Comparison of ENCODE assay signal across 8 cellular contexts in the genomic region with DNA sequence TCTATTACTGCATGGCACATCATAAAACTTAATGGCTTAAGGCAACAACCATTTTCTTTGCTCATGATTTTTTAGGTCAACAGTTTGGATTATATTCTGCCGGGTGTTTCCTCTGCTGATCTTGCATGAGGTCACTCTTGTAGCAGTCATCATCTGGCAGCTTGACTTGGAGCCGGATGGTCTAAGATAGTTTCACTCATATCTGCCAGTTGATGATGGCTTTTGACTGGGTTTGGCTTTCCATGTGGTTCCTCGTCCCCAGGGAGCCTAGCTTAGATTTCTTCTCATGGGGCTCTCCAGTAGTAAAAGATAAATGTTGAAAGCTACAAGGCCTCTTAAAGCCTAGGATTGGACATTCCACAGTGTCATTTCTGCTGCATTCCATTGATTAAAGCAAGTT. TPM values are rescaled to one million over a fixed set of nuclear protein-coding genes. Genes with fewer than 3 reads are reported as not detected.
DNase-seq lines count a peak whose midpoint lies in the region; ATAC-seq and TF ChIP-seq lines count a peak whose summit lies in the region.

No MANE protein-coding gene starts in this region.

- DNase-seq in EL: peak; percentile 73
- peak; percentile 25 for DNase-seq in LNCaP clone FGC (ENCODE audit: low read depth)
- DNase-seq in astrocyte of the cerebellum (ENCODE audit: low read depth): peak; percentile 12
- DNase-seq in left lobe of liver (ENCODE audit: low spot score): no peak
- no peak for DNase-seq in HAP-1 (ENCODE audit: low spot score in 2 of 2)
- no peak for DNase-seq in SHP77 (lab: John Stamatoyannopoulos, UW)
- DNase-seq in stimulated activated CD4-positive, alpha-beta T cell treated with anti-CD3 and anti-CD28 coated beads, Interleukin-2, amount 100 ng/mL, for 24 hours: no peak

- ATAC-seq in GM21529 (IDR thresholded peaks at IDR 0.05; ENCODE audit: unreplicated experiment): peak; percentile 52
- peak; percentile 50 for ATAC-seq in left lobe of liver

- no peaks in the 10 kb centered on the region for H3K9me3 ChIP-seq in HAP-1

- no peaks in the 10 kb centered on the region for H3K36me3 ChIP-seq in HAP-1 (replicated peaks)

- peaks cover 7% of the 10 kb centered on the region for H3K4me1 ChIP-seq in HAP-1

- in situ Hi-C loops in astrocyte of the cerebellum (cut with HindIII; ENCODE audit: low sequenced_read_pairs): no loop called here
- in situ Hi-C loops in HAP-1 (cut with MboI; ENCODE audit: low sequenced_read_pairs): no loop called here

- H3K4me3 ChIP-seq in LNCaP clone FGC (ENCODE audit: low read depth, low read length) (no peak overlapping the region), astrocyte of the cerebellum (ENCODE audit: low read depth, low read length) (no peak overlapping the region), HAP-1 (no peak overlapping the region)

- no peak for TF ChIP-seq CTCF in LNCaP clone FGC (IDR thresholded peaks at IDR 0.05; ENCODE audit: control insufficient read depth, extremely low read depth, insufficient read depth)
- no peak for TF ChIP-seq CTCF in astrocyte of the cerebellum (IDR thresholded peaks at IDR 0.05; ENCODE audit: low read depth, low read length, missing control alignments)

- no peaks in the 10 kb centered on the region for H3K27me3 ChIP-seq in HAP-1 (ENCODE audit: low read depth)

RNA-seq across cellular contexts. Expression of a gene that starts 27.4 kb away (rescaled TPM):
- 8.4 TPM for total RNA-seq in left lobe of liver

Comparison
In these comparisons a context has a peak if more than half of its experiments do, and no peak if none do; other contexts are left out.
1. DNase-seq: peak in EL (single experiment), LNCaP clone FGC (single experiment) and astrocyte of the cerebellum (single experiment); none in left lobe of liver (single experiment), HAP-1 (0 of 2), SHP77 (0 of 2) and stimulated activated CD4-positive, alpha-beta T cell treated with anti-CD3 and anti-CD28 coated beads, Interleukin-2, amount 100 ng/mL, for 24 hours (0 of 2).